ENCODE assay signal across 1 cellular context in the genomic region with DNA sequence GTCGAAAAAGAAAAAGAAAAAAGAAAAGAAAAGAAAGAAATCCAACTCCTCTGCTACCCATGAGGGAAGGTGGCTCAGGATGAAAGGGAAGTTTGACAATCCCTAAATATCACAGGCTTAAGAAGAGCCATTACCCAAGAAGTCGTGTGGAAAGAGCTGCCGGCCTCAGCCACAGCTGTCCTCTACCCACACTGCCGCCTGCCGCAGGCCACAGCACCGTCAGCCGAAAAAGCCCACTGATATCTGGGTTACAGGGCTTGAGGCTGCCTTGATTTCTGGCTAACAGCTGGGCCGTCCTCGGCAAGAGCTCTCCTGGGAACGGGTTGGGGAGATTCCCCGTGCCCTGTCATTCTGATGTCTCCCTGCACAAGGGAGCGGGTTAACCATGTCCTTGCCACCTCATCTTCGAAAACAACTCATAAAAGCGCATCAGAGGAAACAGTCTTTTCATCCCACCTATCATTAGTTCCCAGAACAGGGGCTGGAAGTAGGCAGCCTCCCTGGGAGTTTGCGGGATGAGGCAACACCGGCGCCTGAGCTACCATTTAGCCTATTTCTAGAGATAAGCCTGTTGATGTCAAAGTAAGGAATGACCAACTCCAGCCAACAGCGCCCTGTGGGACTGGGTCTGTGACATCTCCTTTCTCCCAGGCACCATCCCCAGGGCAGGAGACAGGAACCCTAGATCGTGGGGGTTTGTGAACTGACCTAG.
TF ChIP-seq lines count a peak whose summit lies in the region.

No MANE protein-coding gene starts in this region.

TF ChIP-seq in GM12878, 131 proteins besides CTCF, POLR2A, EP300 and RAD21:
- TF ChIP-seq, protein P1, sequence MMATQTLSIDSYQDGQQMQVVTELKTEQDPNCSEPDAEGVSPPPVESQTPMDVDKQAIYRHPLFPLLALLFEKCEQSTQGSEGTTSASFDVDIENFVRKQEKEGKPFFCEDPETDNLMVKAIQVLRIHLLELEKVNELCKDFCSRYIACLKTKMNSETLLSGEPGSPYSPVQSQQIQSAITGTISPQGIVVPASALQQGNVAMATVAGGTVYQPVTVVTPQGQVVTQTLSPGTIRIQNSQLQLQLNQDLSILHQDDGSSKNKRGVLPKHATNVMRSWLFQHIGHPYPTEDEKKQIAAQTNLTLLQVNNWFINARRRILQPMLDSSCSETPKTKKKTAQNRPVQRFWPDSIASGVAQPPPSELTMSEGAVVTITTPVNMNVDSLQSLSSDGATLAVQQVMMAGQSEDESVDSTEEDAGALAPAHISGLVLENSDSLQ (IDR thresholded peaks at IDR 0.05): peak; percentile 37; the same call in 1 of the 2 replicates
- TF ChIP-seq KAT2A (conservative IDR thresholded peaks at IDR 0.05; ENCODE audit: control insufficient read depth, low read depth, low read length): no peak
TF ChIP-seq in GM12878: peak in this region for 1.
